In the genomic region with DNA sequence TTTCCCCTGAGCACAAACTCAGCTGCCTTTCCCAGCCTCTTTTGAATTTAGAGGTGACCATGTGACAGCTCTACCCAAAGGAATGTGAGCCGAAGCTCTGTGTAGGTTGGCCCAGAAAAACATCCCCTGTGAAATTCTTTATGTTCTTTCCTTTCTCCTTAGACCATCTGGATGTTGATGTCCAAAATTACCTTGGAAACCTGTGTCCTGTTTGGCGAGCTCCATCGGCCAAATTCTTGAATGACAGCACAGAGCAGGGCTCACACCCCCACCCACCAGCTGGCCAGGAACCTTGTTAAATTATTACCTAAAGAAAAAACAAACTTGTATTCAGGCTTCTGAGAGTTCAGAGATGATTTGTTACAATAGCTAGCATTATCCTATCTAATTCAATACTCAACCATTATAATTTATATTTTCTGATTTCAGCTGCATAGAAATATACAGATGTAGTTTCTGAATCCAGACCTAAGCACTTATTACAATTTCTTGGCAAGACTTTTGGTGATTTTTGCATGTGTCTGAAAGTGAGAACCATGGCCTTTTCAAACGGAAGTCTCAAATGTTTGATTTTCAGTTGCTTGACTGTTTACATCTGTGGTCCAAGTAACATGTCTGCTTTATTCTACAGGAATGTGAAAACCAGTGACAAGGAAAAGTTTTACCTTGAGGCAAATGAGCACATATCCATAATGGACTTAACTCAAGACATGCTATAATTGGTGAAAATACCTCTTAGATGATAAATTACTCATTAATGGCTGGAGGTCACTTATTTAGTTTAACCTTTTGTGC, we compare ENCODE assay signal across 2 cellular contexts.
TF ChIP-seq lines count a peak whose summit lies in the region.

No MANE protein-coding gene starts in this region.

TF ChIP-seq in HepG2, 621 proteins besides CTCF, POLR2A, EP300 and RAD21:
- TF ChIP-seq ZNF354B (CRISPR knock-in tag; IDR thresholded peaks at IDR 0.05) (no peak), MED13 (CRISPR knock-in tag; IDR thresholded peaks at IDR 0.05) (no peak), PCBP2 (optimal IDR thresholded peaks at IDR 0.05; ENCODE audit: low read depth, low read length, poor library complexity, severe bottlenecking) (no peak), DMTF1 (CRISPR knock-in tag; IDR thresholded peaks at IDR 0.05) (no peak), ZNF7 (CRISPR knock-in tag; IDR thresholded peaks at IDR 0.05) (no peak), PHF20 (CRISPR knock-in tag; IDR thresholded peaks at IDR 0.05) (no peak), PAX8 (CRISPR knock-in tag; IDR thresholded peaks at IDR 0.05; ENCODE audit: borderline replicate concordance) (no peak), NFKB2 (CRISPR knock-in tag; IDR thresholded peaks at IDR 0.05; ENCODE audit: borderline replicate concordance) (no peak), ZNF431 (CRISPR knock-in tag; IDR thresholded peaks at IDR 0.05; ENCODE audit: borderline replicate concordance, low read depth) (no peak), SNAPC2 (CRISPR knock-in tag; IDR thresholded peaks at IDR 0.05) (no peak), MXI1 (IDR thresholded peaks at IDR 0.05; ENCODE audit: borderline replicate concordance, low read depth, low read length) (no peak), NFE2 (CRISPR knock-in tag; IDR thresholded peaks at IDR 0.05) (no peak), ZNF510 (CRISPR knock-in tag; IDR thresholded peaks at IDR 0.05; ENCODE audit: low read depth) (no peak)

TF ChIP-seq in GM12878, 131 proteins besides CTCF, POLR2A, EP300 and RAD21:
- TF ChIP-seq, protein P1, sequence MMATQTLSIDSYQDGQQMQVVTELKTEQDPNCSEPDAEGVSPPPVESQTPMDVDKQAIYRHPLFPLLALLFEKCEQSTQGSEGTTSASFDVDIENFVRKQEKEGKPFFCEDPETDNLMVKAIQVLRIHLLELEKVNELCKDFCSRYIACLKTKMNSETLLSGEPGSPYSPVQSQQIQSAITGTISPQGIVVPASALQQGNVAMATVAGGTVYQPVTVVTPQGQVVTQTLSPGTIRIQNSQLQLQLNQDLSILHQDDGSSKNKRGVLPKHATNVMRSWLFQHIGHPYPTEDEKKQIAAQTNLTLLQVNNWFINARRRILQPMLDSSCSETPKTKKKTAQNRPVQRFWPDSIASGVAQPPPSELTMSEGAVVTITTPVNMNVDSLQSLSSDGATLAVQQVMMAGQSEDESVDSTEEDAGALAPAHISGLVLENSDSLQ (IDR thresholded peaks at IDR 0.05), result peak; percentile 28; the same call in 1 of the 2 replicates
- no peak for TF ChIP-seq SMARCA5 (IDR thresholded peaks at IDR 0.05)
TF ChIP-seq in GM12878: peak in this region for 1.
